16 cellular contexts compared by ENCODE assay signal in genomic region chr16:23699100-23699499, GRCh38. TPM values are rescaled to one million over a fixed set of nuclear protein-coding genes. Genes with fewer than 3 reads are reported as not detected.
DNase-seq lines count a peak whose midpoint lies in the region; ATAC-seq, FAIRE-seq and TF ChIP-seq lines count a peak whose summit lies in the region.
"Had no signal": no experiment of that assay in that cellular context is flagged by ENCODE, and none has a peak within 500 bp of the region (broad histone marks: within the 10 kb centered on the region; RNA-seq: fewer than 3 reads in every experiment).

No MANE protein-coding gene starts in this region.

- H3K27me3 ChIP-seq in smooth muscle cell (ENCODE audit: low read depth): no peaks in the 10 kb centered on the region
- H3K27me3 ChIP-seq: suprapubic skin had no signal

- H2AFZ ChIP-seq in smooth muscle cell (ENCODE audit: low read depth): no peak overlapping the region

- H3K4me1 ChIP-seq in smooth muscle cell (ENCODE audit: low read depth): peaks cover 3% of the 10 kb centered on the region
- H3K4me1 ChIP-seq: suprapubic skin had no signal

- H3K4me3 ChIP-seq in coronary artery: no peak overlapping the region
- no peak overlapping the region for H3K4me3 ChIP-seq in smooth muscle cell
- H3K4me3 ChIP-seq: skin epidermis, suprapubic skin had no signal

- H3K4me1 Mint-ChIP-seq in activated T-helper 17 cell treated with anti-CD3 and anti-CD28 coated beads, Interleukin-2, amount 50 U/mL, for 72 hours: no peaks in the 10 kb centered on the region
- H3K4me1 Mint-ChIP-seq in naive B cell: peaks cover 4 to 19% (median 9%) of the 10 kb centered on the region in 3 donors

- DNase-seq in GM18507 (ENCODE audit: extremely low spot score, insufficient read length, low read depth) (no peak), MV-4-11 (lab: John Stamatoyannopoulos, UW) (peak; percentile 73), naive B cell (no peak), coronary artery (ENCODE audit: low spot score) (no peak), smooth muscle cell (lab: John Stamatoyannopoulos, UW; ENCODE audit: unreplicated experiment) (no peak)
- DNase-seq: kidney glomerular epithelial cell, NCI-H187, NCI-H774, nucleus accumbens had no signal

- H3K36me3 ChIP-seq in smooth muscle cell (ENCODE audit: low read depth): no peaks in the 10 kb centered on the region
- H3K36me3 ChIP-seq: suprapubic skin had no signal

- 94% methylated on average over 4 of the region's 4 CpGs for WGBS in smooth muscle cell (ENCODE audit: low lambda C conversion rate)

- peak; percentile 73 for FAIRE-seq in GM18507 (lab: Jason Lieb, UNC)
- FAIRE-seq: G401.6 had no signal

- H3K9ac ChIP-seq in smooth muscle cell (ENCODE audit: low read depth): no peak overlapping the region

- H3K27ac Mint-ChIP-seq in activated T-helper 17 cell treated with anti-CD3 and anti-CD28 coated beads, Interleukin-2, amount 50 U/mL, for 72 hours: no peak overlapping the region
- peak overlapping the region in 1 of 6 donors; percentile 62 for H3K27ac Mint-ChIP-seq in naive B cell

- no peaks in the 10 kb centered on the region for H3K9me3 ChIP-seq in smooth muscle cell (replicated peaks; ENCODE audit: low read depth)
- H3K9me3 ChIP-seq: suprapubic skin had no signal

- H3K9me3 Mint-ChIP-seq in activated T-helper 17 cell treated with anti-CD3 and anti-CD28 coated beads, Interleukin-2, amount 50 U/mL, for 72 hours: peaks cover 7% of the 10 kb centered on the region
- peaks cover 3 to 15% (median 8%) of the 10 kb centered on the region in 7 donors for H3K9me3 Mint-ChIP-seq in naive B cell

- no peak overlapping the region for H3K4me2 ChIP-seq in smooth muscle cell

- H3K36me3 Mint-ChIP-seq in activated T-helper 17 cell treated with anti-CD3 and anti-CD28 coated beads, Interleukin-2, amount 50 U/mL, for 72 hours (ENCODE audit: low read depth): no peaks in the 10 kb centered on the region
- peaks cover 5 to 9% of the 10 kb centered on the region in 2 donors for H3K36me3 Mint-ChIP-seq in naive B cell

- TF ChIP-seq CTCF in coronary artery (IDR thresholded peaks at IDR 0.05) (no peak), smooth muscle cell (IDR thresholded peaks at IDR 0.05; ENCODE audit: borderline replicate concordance, insufficient read depth, poor library complexity, severe bottlenecking) (no peak)

- no peak overlapping the region for H3K27ac ChIP-seq in coronary artery
- no peak overlapping the region for H3K27ac ChIP-seq in smooth muscle cell (ENCODE audit: low read depth)
- H3K27ac ChIP-seq: C4-2B, skin epidermis, suprapubic skin had no signal

- no peak overlapping the region for H3K4me3 Mint-ChIP-seq in activated T-helper 17 cell treated with anti-CD3 and anti-CD28 coated beads, Interleukin-2, amount 50 U/mL, for 72 hours
- H3K4me3 Mint-ChIP-seq in naive B cell: no peak overlapping the region

- peak; percentile 56 for ATAC-seq in activated T-helper 17 cell treated with anti-CD3 and anti-CD28 coated beads, Interleukin-2, amount 50 U/mL, for 72 hours (replicated peaks)
- ATAC-seq in naive B cell (ENCODE audit: low read depth in 2 of 2) (peak; percentile 72 to 75), GM18511 (IDR thresholded peaks at IDR 0.05; ENCODE audit: unreplicated experiment) (no peak), HG03469 (IDR thresholded peaks at IDR 0.05; ENCODE audit: unreplicated experiment) (no peak)

- peaks cover 3% of the 10 kb centered on the region for H3K27me3 Mint-ChIP-seq in activated T-helper 17 cell treated with anti-CD3 and anti-CD28 coated beads, Interleukin-2, amount 50 U/mL, for 72 hours
- peaks cover 9 to 18% (median 16%) of the 10 kb centered on the region in 3 donors for H3K27me3 Mint-ChIP-seq in naive B cell

- H3F3A ChIP-seq in smooth muscle cell (ENCODE audit: low read depth): peaks cover 6% of the 10 kb centered on the region

- H3K79me2 ChIP-seq in smooth muscle cell (ENCODE audit: low read depth): no peaks in the 10 kb centered on the region

- H4K20me1 ChIP-seq in smooth muscle cell (ENCODE audit: low read depth): no peaks in the 10 kb centered on the region

RNA-seq across cellular contexts. Expression of gene ERN2, which starts 13.9 kb away (rescaled TPM):
- not detected for total RNA-seq in activated T-helper 17 cell treated with anti-CD3 and anti-CD28 coated beads, Interleukin-2, amount 50 U/mL, for 72 hours
- polyA plus RNA-seq in naive B cell (ENCODE audit: low read depth in 6 of 6) (not detected), smooth muscle cell (not detected in 2 replicates)
- not detected in 2 replicates for total RNA-seq in smooth muscle cell

RNA-seq across cellular contexts. Expression of gene PLK1, which starts 20.4 kb away (rescaled TPM):
- 100 to 1,000 TPM in 1 of 2 donors, 10 to 100 TPM in 1; 64.0 to 104 TPM for total RNA-seq in activated T-helper 17 cell treated with anti-CD3 and anti-CD28 coated beads, Interleukin-2, amount 50 U/mL, for 72 hours
- under 1 TPM in 3 of 6 donors, not detected in 3; 0.27 to 0.96 (median 0.45) TPM for polyA plus RNA-seq in naive B cell (ENCODE audit: low read depth in 6 of 6)
- total RNA-seq in smooth muscle cell: 3.1 and 29.7 TPM in 2 replicates
- 12.0 and 15.5 TPM in 2 replicates for polyA plus RNA-seq in smooth muscle cell

RNA-seq across cellular contexts. Expression of gene CHP2, which starts 55.7 kb away (rescaled TPM):
- total RNA-seq in activated T-helper 17 cell treated with anti-CD3 and anti-CD28 coated beads, Interleukin-2, amount 50 U/mL, for 72 hours: not detected
- polyA plus RNA-seq in naive B cell (ENCODE audit: low read depth in 6 of 6) (not detected), smooth muscle cell (not detected in 2 replicates)
- total RNA-seq in smooth muscle cell: not detected in 2 replicates

RNA-seq across cellular contexts. Expression of gene DCTN5, which starts 57.8 kb away (rescaled TPM):
- total RNA-seq in activated T-helper 17 cell treated with anti-CD3 and anti-CD28 coated beads, Interleukin-2, amount 50 U/mL, for 72 hours: 10 to 100 TPM; 60.6 to 98.6 TPM
- polyA plus RNA-seq in naive B cell (ENCODE audit: low read depth in 6 of 6) (10 to 100 TPM; 28.0 to 61.6 (median 48.4) TPM), smooth muscle cell (20.2 and 22.6 TPM in 2 replicates)
- total RNA-seq in smooth muscle cell: 14.0 and 23.3 TPM in 2 replicates

RNA-seq across cellular contexts. Expression of gene PALB2, which starts 58.0 kb away (rescaled TPM):
- total RNA-seq in activated T-helper 17 cell treated with anti-CD3 and anti-CD28 coated beads, Interleukin-2, amount 50 U/mL, for 72 hours: 10 to 100 TPM; 17.6 to 20.5 TPM
- 1 to 10 TPM; 2.4 to 10.0 (median 6.2) TPM for polyA plus RNA-seq in naive B cell (ENCODE audit: low read depth in 6 of 6)
- 3.8 and 4.6 TPM in 2 replicates for total RNA-seq in smooth muscle cell
- 4.1 and 5.3 TPM in 2 replicates for polyA plus RNA-seq in smooth muscle cell

Comparison
In these comparisons a context has a peak if more than half of its experiments do, and no peak if none do; other contexts are left out.
1. ATAC-seq: peak in activated T-helper 17 cell treated with anti-CD3 and anti-CD28 coated beads, Interleukin-2, amount 50 U/mL, for 72 hours (single experiment) and naive B cell (2 of 2); none in GM18511 (single experiment) and HG03469 (single experiment).